In genomic region chr7:128739048-128739962, GRCh38 we compare ENCODE assay signal across 1 cellular context.
TF ChIP-seq lines count a peak whose summit lies in the region.

Gene CALU, plus strand, starts transcription at chr7:128739359. Its CDS starts 9,225 bp downstream, at chr7:128748584.

TF ChIP-seq in K562, 482 proteins besides CTCF, POLR2A, EP300 and RAD21 (continued from another document):
- TF ChIP-seq RNF219 (CRISPR knock-in tag; IDR thresholded peaks at IDR 0.05) (no peak), MED1 (CRISPR knock-in tag; IDR thresholded peaks at IDR 0.05; ENCODE audit: borderline replicate concordance) (peak; percentile 82; the same call in 1 of the 2 replicates), SRSF9 (IDR thresholded peaks at IDR 0.05; ENCODE audit: borderline replicate concordance, low read depth, low read length) (no peak), HMGXB4 (CRISPR knock-in tag; IDR thresholded peaks at IDR 0.05) (no peak; the same call in 1 of the 2 replicates), IRF1 (CRISPR knock-in tag; IDR thresholded peaks at IDR 0.05; ENCODE audit: borderline replicate concordance) (no peak), MIER1 (IDR thresholded peaks at IDR 0.05; ENCODE audit: low read depth) (no peak), TGIF2 (CRISPR knock-in tag; IDR thresholded peaks at IDR 0.05) (no peak; the same call in 1 of the 2 replicates)
TF ChIP-seq in K562: peak in this region for 215.
